In genomic region chr3:14225421-14225820, GRCh38 we compare ENCODE assay signal across 18 cellular contexts. TPM values are rescaled to one million over a fixed set of nuclear protein-coding genes. Genes with fewer than 3 reads are reported as not detected.
DNase-seq lines count a peak whose midpoint lies in the region; ATAC-seq, FAIRE-seq and TF ChIP-seq lines count a peak whose summit lies in the region.
"Had no signal": no experiment of that assay in that cellular context is flagged by ENCODE, and none has a peak within 500 bp of the region (broad histone marks: within the 10 kb centered on the region; RNA-seq: fewer than 3 reads in every experiment).

No MANE protein-coding gene starts in this region.

- peaks cover 81% of the 10 kb centered on the region for H3K27me3 Mint-ChIP-seq in endodermal cell (ENCODE audit: insufficient read depth)

- H3K36me3 ChIP-seq in endodermal cell (ENCODE audit: control insufficient read depth, insufficient read depth, low read length) (no peaks in the 10 kb centered on the region), smooth muscle cell (ENCODE audit: low read depth) (no peaks in the 10 kb centered on the region), kidney (ENCODE audit: control insufficient read depth in 1 of 2, insufficient read depth in 2 of 2, low read length in 2 of 2) (no peaks in the 10 kb centered on the region)
- H3K36me3 ChIP-seq: Peyer's patch, stomach had no signal

- TF ChIP-seq CTCF in endodermal cell (conservative IDR thresholded peaks at IDR 0.05) = no peak
- no peak for TF ChIP-seq CTCF in smooth muscle cell (IDR thresholded peaks at IDR 0.05; ENCODE audit: borderline replicate concordance, insufficient read depth, poor library complexity, severe bottlenecking)
- TF ChIP-seq CTCF in kidney (IDR thresholded peaks at IDR 0.05; ENCODE audit: borderline replicate concordance, extremely low read depth, insufficient read depth) = no peak

- peaks cover 12% of the 10 kb centered on the region for H3K4me1 Mint-ChIP-seq in endodermal cell

- peaks cover 5% of the 10 kb centered on the region for H3F3A ChIP-seq in smooth muscle cell (ENCODE audit: low read depth)

- no peak overlapping the region for H3K27ac Mint-ChIP-seq in endodermal cell
- H3K27ac Mint-ChIP-seq: activated CD8-positive, alpha-beta T cell treated with anti-CD3 and anti-CD28 coated beads, Interleukin-2, amount 10 ng/mL, durations not matched to agents 7 days and 5 days; nephron progenitor cell had no signal

- H4K20me1 ChIP-seq in smooth muscle cell (ENCODE audit: low read depth) = no peaks in the 10 kb centered on the region

- peak; percentile 89 for ATAC-seq in GM19395 (IDR thresholded peaks at IDR 0.05; ENCODE audit: unreplicated experiment)
- ATAC-seq: activated CD8-positive, alpha-beta T cell treated with anti-CD3 and anti-CD28 coated beads, Interleukin-2, amount 10 ng/mL, durations not matched to agents 7 days and 5 days; body of pancreas had no signal

- H3K4me1 ChIP-seq in endodermal cell (ENCODE audit: control insufficient read depth, insufficient read depth, low read length) = peaks cover 2% of the 10 kb centered on the region
- H3K4me1 ChIP-seq in smooth muscle cell (ENCODE audit: low read depth) = no peaks in the 10 kb centered on the region
- peaks cover 0 to 4% of the 10 kb centered on the region in 2 donors for H3K4me1 ChIP-seq in kidney (ENCODE audit: control insufficient read depth in 1 of 2, insufficient read depth in 1 of 2, low read depth in 1 of 2, low read length in 2 of 2)
- H3K4me1 ChIP-seq: body of pancreas had no signal

- H3K79me2 ChIP-seq in smooth muscle cell (ENCODE audit: low read depth) = no peaks in the 10 kb centered on the region

- no peak overlapping the region for H3K4me2 ChIP-seq in smooth muscle cell

- peak; percentile 39 for DNase-seq in NOMO-1 treated with dmso at 0.1 percent for 144 hours (lab: John Stamatoyannopoulos, UW; ENCODE audit: unreplicated experiment)
- DNase-seq in endodermal cell = peak; percentile 26
- DNase-seq in smooth muscle cell (lab: John Stamatoyannopoulos, UW; ENCODE audit: unreplicated experiment) = no peak
- no peak for DNase-seq in stimulated activated CD4-positive, alpha-beta T cell treated with anti-CD3 and anti-CD28 coated beads, Interleukin-4, amount 100 ng/mL, for 4 hours
- no peak for DNase-seq in kidney
- DNase-seq in NCI-H524 (lab: John Stamatoyannopoulos, UW) = no peak
- DNase-seq in activated T-cell treated with anti-CD3 and anti-CD28 coated beads for 4 hours = no peak
- DNase-seq: activated CD8-positive, alpha-beta T cell treated with anti-CD3 and anti-CD28 coated beads, Interleukin-2, amount 10 ng/mL, durations not matched to agents 7 days and 5 days; activated effector memory CD4-positive, alpha-beta T cell treated with anti-CD3 and anti-CD28 coated beads, Interleukin-2, amount 50 U/mL, for 16 hours; body of pancreas; C1 segment of cervical spinal cord; H7; MM.1S; nephron progenitor cell; stomach had no signal

- peaks cover 27% of the 10 kb centered on the region for H3K9me3 Mint-ChIP-seq in endodermal cell

- 94 to 96% methylated on average over 9 of the region's 9 CpGs for WGBS in endodermal cell (ENCODE audit: insufficient coverage in 1 of 2, insufficient read length in 1 of 2), 2 experiments
- 60% methylated on average over 9 of the region's 9 CpGs for WGBS in smooth muscle cell (ENCODE audit: low lambda C conversion rate)

- intact Hi-C loops in kidney (cut with DNase I) = no loop called here

- no peak for FAIRE-seq in kidney (lab: Jason Lieb, UNC)
- FAIRE-seq: keratinocyte had no signal

- no peak overlapping the region for H3K4me3 Mint-ChIP-seq in endodermal cell
- H3K4me3 Mint-ChIP-seq: activated CD8-positive, alpha-beta T cell treated with anti-CD3 and anti-CD28 coated beads, Interleukin-2, amount 10 ng/mL, durations not matched to agents 7 days and 5 days; nephron progenitor cell had no signal

- no peak overlapping the region for H2AFZ ChIP-seq in smooth muscle cell (ENCODE audit: low read depth)

- H3K27ac ChIP-seq in endodermal cell (ENCODE audit: low read depth, low read length) (no peak overlapping the region), smooth muscle cell (ENCODE audit: low read depth) (peak overlapping the region; percentile 57), kidney (ENCODE audit: low read depth in 2 of 2, low read length in 2 of 2) (no peak overlapping the region)
- H3K27ac ChIP-seq: body of pancreas had no signal

- H3K27me3 ChIP-seq in endodermal cell (ENCODE audit: control insufficient read depth, insufficient read depth, low read length, poor library complexity, severe bottlenecking) = peaks cover 76% of the 10 kb centered on the region
- H3K27me3 ChIP-seq in smooth muscle cell (ENCODE audit: low read depth) = peaks cover 29% of the 10 kb centered on the region
- H3K27me3 ChIP-seq: body of pancreas, Peyer's patch had no signal

- no peaks in the 10 kb centered on the region for H3K36me3 Mint-ChIP-seq in endodermal cell (ENCODE audit: low read depth)

- H3K9ac ChIP-seq in endodermal cell (ENCODE audit: extremely low read depth, low read length, poor library complexity, severe bottlenecking) (no peak overlapping the region), smooth muscle cell (ENCODE audit: low read depth) (no peak overlapping the region), kidney (ENCODE audit: low read length in 2 of 2) (no peak overlapping the region)

- H3K9me3 ChIP-seq in endodermal cell (ENCODE audit: control insufficient read depth, low read length) (peaks cover 17% of the 10 kb centered on the region), smooth muscle cell (replicated peaks; ENCODE audit: low read depth) (no peaks in the 10 kb centered on the region), kidney (ENCODE audit: control insufficient read depth in 1 of 2, low read length in 2 of 2) (peaks cover 3 to 4% of the 10 kb centered on the region in 2 donors)
- H3K9me3 ChIP-seq: body of pancreas, Peyer's patch had no signal

- H3K4me3 ChIP-seq in endodermal cell (ENCODE audit: low read length) (no peak overlapping the region), smooth muscle cell (no peak overlapping the region), kidney (ENCODE audit: low read length in 2 of 2) (no peak overlapping the region)
- H3K4me3 ChIP-seq: body of pancreas, Peyer's patch, stomach had no signal

RNA-seq across cellular contexts. Expression of gene LSM3, which starts 46.8 kb away (rescaled TPM):
- 10 to 100 TPM; 18.1 to 19.7 TPM for total RNA-seq in endodermal cell
- 21.2 TPM for polyA plus RNA-seq in endodermal cell (2013, experiment 1 of 2)
- polyA plus RNA-seq in endodermal cell (2013, experiment 2 of 2) = 21.9 TPM
- total RNA-seq in smooth muscle cell = 18.3 and 22.6 TPM in 2 replicates
- polyA plus RNA-seq in smooth muscle cell = 31.0 and 31.9 TPM in 2 replicates
- 11.9 TPM for total RNA-seq in kidney
- polyA plus RNA-seq in kidney (ENCODE audit: insufficient read depth, low read depth, low replicate concordance) = 30.2 TPM

RNA-seq across cellular contexts. Expression of gene XPC, which starts 47.0 kb away (rescaled TPM):
- total RNA-seq in endodermal cell (10 to 100 TPM; 33.0 to 40.0 TPM), smooth muscle cell (20.9 and 31.1 TPM in 2 replicates), kidney (44.4 TPM)
- polyA plus RNA-seq in endodermal cell (2013, experiment 1 of 2) = 37.6 TPM
- 34.9 TPM for polyA plus RNA-seq in endodermal cell (2013, experiment 2 of 2)
- polyA plus RNA-seq in smooth muscle cell (23.8 and 28.1 TPM in 2 replicates), kidney (ENCODE audit: insufficient read depth, low read depth, low replicate concordance) (15.9 TPM)

Comparison
In these comparisons a context has a peak if more than half of its experiments do, and no peak if none do; other contexts are left out.
1. DNase-seq: peak in NOMO-1 treated with dmso at 0.1 percent for 144 hours (single experiment) and endodermal cell (single experiment); none in smooth muscle cell (single experiment), stimulated activated CD4-positive, alpha-beta T cell treated with anti-CD3 and anti-CD28 coated beads, Interleukin-4, amount 100 ng/mL, for 4 hours (0 of 2), kidney (single experiment), NCI-H524 (0 of 2) and activated T-cell treated with anti-CD3 and anti-CD28 coated beads for 4 hours (single experiment).